In the genomic region with DNA sequence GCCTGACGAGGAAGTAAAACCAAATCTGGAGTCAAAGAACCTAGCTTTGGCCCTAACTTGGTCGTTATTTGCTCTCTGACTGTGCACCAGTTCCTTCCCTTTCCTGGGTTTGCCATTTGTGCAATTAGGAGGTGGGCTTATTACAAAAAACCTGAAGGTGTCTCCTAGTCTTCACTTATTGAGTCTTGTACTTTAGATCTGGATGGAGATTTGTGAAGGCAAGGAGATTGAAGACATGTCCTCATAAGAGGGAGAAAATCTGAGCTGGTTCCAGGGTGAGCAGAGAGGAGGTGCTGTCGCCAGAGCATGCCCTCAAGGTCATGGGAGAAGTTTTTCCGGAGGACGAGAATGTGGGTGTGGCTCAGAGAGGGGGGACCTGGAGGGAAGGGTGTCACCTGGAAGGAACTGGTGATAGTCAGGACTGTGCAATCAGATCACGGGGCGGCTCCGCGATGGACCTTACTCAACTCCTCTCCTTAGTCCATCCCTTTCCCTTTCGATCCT, we compare ENCODE assay signal across 8 cellular contexts. TPM values are rescaled to one million over a fixed set of nuclear protein-coding genes. Genes with fewer than 3 reads are reported as not detected.
A peak's percentile ranks its signal among the peaks of the same experiment; 100 is the strongest.
DNase-seq lines count a peak whose midpoint lies in the region; ATAC-seq, FAIRE-seq and TF ChIP-seq lines count a peak whose summit lies in the region.

No MANE protein-coding gene starts in this region.

- WGBS in tibial nerve, 2 donors, result 17 to 18% methylated on average over 10 of the region's 10 CpGs

- no peaks in the 10 kb centered on the region for H3K36me3 Mint-ChIP-seq in activated T-cell treated with anti-CD3 and anti-CD28 coated beads, Interleukin-2, amount 50 U/mL, for 24 hours (ENCODE audit: low read depth)
- no peaks in the 10 kb centered on the region for H3K36me3 Mint-ChIP-seq in activated CD8-positive, alpha-beta T cell treated with anti-CD3 and anti-CD28 coated beads for 36 hours (ENCODE audit: low read depth)

- peaks cover 61% of the 10 kb centered on the region for H3K4me1 Mint-ChIP-seq in activated T-cell treated with anti-CD3 and anti-CD28 coated beads, Interleukin-2, amount 50 U/mL, for 24 hours (ENCODE audit: low read depth)
- H3K4me1 Mint-ChIP-seq in activated CD8-positive, alpha-beta T cell treated with anti-CD3 and anti-CD28 coated beads for 36 hours (ENCODE audit: low read depth), result peaks cover 53% of the 10 kb centered on the region

- H3K27ac ChIP-seq in kidney (ENCODE audit: low read depth in 2 of 2, low read length in 2 of 2), result peak overlapping the region; percentile 88 to 93
- H3K27ac ChIP-seq in tibial nerve, result peak overlapping the region; percentile 67 to 93 (median 82)

- no peaks in the 10 kb centered on the region for H3K27me3 ChIP-seq in tibial nerve

- H3K9ac ChIP-seq in kidney (ENCODE audit: low read length in 2 of 2), result peak overlapping the region; percentile 61 to 68

- intact Hi-C loops in activated CD8-positive, alpha-beta T cell treated with anti-CD3 and anti-CD28 coated beads for 36 hours (cut with micrococcal nuclease), result loop anchor here (2.0 kb wide), 1 partner anchor 85 kb away; no protein-coding TSS in a partner anchor
- intact Hi-C loops in kidney (cut with DNase I), result no loop called here

- H3K4me1 ChIP-seq in kidney (ENCODE audit: control insufficient read depth in 1 of 2, insufficient read depth in 1 of 2, low read depth in 1 of 2, low read length in 2 of 2) (peaks cover 13 to 31% of the 10 kb centered on the region in 2 donors), tibial nerve (peaks cover 0 to 66% (median 10%) of the 10 kb centered on the region in 4 donors)

- H3K4me3 ChIP-seq in kidney (ENCODE audit: low read length in 2 of 2) (peak overlapping the region; percentile 51 to 75), tibial nerve (peak overlapping the region; percentile 53 to 97 (median 86))

- ATAC-seq in activated CD8-positive, alpha-beta T cell treated with anti-CD3 and anti-CD28 coated beads for 36 hours, result no peak
- no peak for ATAC-seq in GM18868 (IDR thresholded peaks at IDR 0.05; ENCODE audit: unreplicated experiment)

- peak in 1 of 2 donors; percentile 4 for TF ChIP-seq POLR2A in tibial nerve (IDR thresholded peaks at IDR 0.05)

- H3K27ac Mint-ChIP-seq in activated T-cell treated with anti-CD3 and anti-CD28 coated beads, Interleukin-2, amount 50 U/mL, for 24 hours, result peak overlapping the region; percentile 80
- H3K27ac Mint-ChIP-seq in activated CD8-positive, alpha-beta T cell treated with anti-CD3 and anti-CD28 coated beads for 36 hours, result peak overlapping the region; percentile 73

- POLR2A ChIA-PET in activated CD8-positive, alpha-beta T cell treated with anti-CD3 and anti-CD28 coated beads for 36 hours (lab: Charles Lee), result interaction anchor here (0.6 to 3.2 kb wide), 5 partner anchors 15 to 333 kb away, joined by 3 to 12 read pairs (median 4); a partner anchor contains a TSS

- FAIRE-seq in kidney (lab: Jason Lieb, UNC), result no peak

- no peak for DNase-seq in activated T-cell treated with anti-CD3 and anti-CD28 coated beads, Interleukin-2, amount 50 U/mL, for 24 hours
- no peak for DNase-seq in activated T-cell treated with anti-CD3 and anti-CD28 coated beads, Interleukin-2, amount 50 U/mL, for 48 hours
- DNase-seq in activated CD8-positive, alpha-beta T cell treated with anti-CD3 and anti-CD28 coated beads for 36 hours, result no peak
- no peak for DNase-seq in kidney
- no peak for DNase-seq in tibial nerve (ENCODE audit: low spot score in 2 of 2)
- no peak for DNase-seq in NCI-H1436 (lab: John Stamatoyannopoulos, UW)
- DNase-seq in DMS53 treated with DMSO at 0.1 percent for 48 hours (lab: John Stamatoyannopoulos, UW; ENCODE audit: unreplicated experiment), result no peak

- CTCF ChIA-PET in activated CD8-positive, alpha-beta T cell treated with anti-CD3 and anti-CD28 coated beads for 36 hours (lab: Charles Lee), result interaction anchor here (1.0 to 6.4 kb wide), 15 partner anchors 8 to 220 kb away, joined by 3 to 94 read pairs (median 3); a partner anchor contains a TSS

- H3K27me3 Mint-ChIP-seq in activated T-cell treated with anti-CD3 and anti-CD28 coated beads, Interleukin-2, amount 50 U/mL, for 24 hours, result no peaks in the 10 kb centered on the region
- H3K27me3 Mint-ChIP-seq in activated CD8-positive, alpha-beta T cell treated with anti-CD3 and anti-CD28 coated beads for 36 hours, result no peaks in the 10 kb centered on the region

- H3K36me3 ChIP-seq in kidney (ENCODE audit: control insufficient read depth in 1 of 2, insufficient read depth in 2 of 2, low read length in 2 of 2) (no peaks in the 10 kb centered on the region), tibial nerve (no peaks in the 10 kb centered on the region)

- H3K9me3 ChIP-seq in kidney (ENCODE audit: control insufficient read depth in 1 of 2, low read length in 2 of 2), result no peaks in the 10 kb centered on the region
- H3K9me3 ChIP-seq in tibial nerve, result no peaks in the 10 kb centered on the region

- no peak for TF ChIP-seq CTCF in activated CD8-positive, alpha-beta T cell treated with anti-CD3 and anti-CD28 coated beads for 36 hours (IDR thresholded peaks at IDR 0.05)
- TF ChIP-seq CTCF in kidney (IDR thresholded peaks at IDR 0.05; ENCODE audit: borderline replicate concordance, extremely low read depth, insufficient read depth) (peak; percentile 14), tibial nerve (IDR thresholded peaks at IDR 0.05) (peak in 4 of 5 experiments; percentile 8 to 28 (median 18))

- H3K9me3 Mint-ChIP-seq in activated T-cell treated with anti-CD3 and anti-CD28 coated beads, Interleukin-2, amount 50 U/mL, for 24 hours, result no peaks in the 10 kb centered on the region
- no peaks in the 10 kb centered on the region for H3K9me3 Mint-ChIP-seq in activated CD8-positive, alpha-beta T cell treated with anti-CD3 and anti-CD28 coated beads for 36 hours

- peak overlapping the region; percentile 83 for H3K4me3 Mint-ChIP-seq in activated T-cell treated with anti-CD3 and anti-CD28 coated beads, Interleukin-2, amount 50 U/mL, for 24 hours
- peak overlapping the region; percentile 68 for H3K4me3 Mint-ChIP-seq in activated CD8-positive, alpha-beta T cell treated with anti-CD3 and anti-CD28 coated beads for 36 hours

- peak in 1 of 2 donors; percentile 11 for TF ChIP-seq EP300 in tibial nerve (IDR thresholded peaks at IDR 0.05)

RNA-seq across cellular contexts. Expression of a gene that starts 0.7 kb away (rescaled TPM):
- total RNA-seq in activated CD8-positive, alpha-beta T cell treated with anti-CD3 and anti-CD28 coated beads for 36 hours, result 10 to 100 TPM; 14.2 to 14.3 TPM
- total RNA-seq in kidney (53.1 TPM), tibial nerve (100 to 1,000 TPM in 2 of 4 donors, 10 to 100 TPM in 2; 68.4 to 112 (median 94.3) TPM)
- 98.9 TPM for polyA plus RNA-seq in kidney (ENCODE audit: insufficient read depth, low read depth, low replicate concordance)

RNA-seq across cellular contexts. Expression of a gene that starts 3.1 kb away (rescaled TPM):
- total RNA-seq in activated CD8-positive, alpha-beta T cell treated with anti-CD3 and anti-CD28 coated beads for 36 hours, result 10 to 100 TPM; 13.2 to 14.2 TPM
- total RNA-seq in kidney, result 27.0 TPM
- polyA plus RNA-seq in kidney (ENCODE audit: insufficient read depth, low read depth, low replicate concordance), result 24.3 TPM
- total RNA-seq in tibial nerve, result 10 to 100 TPM; 19.6 to 41.7 (median 28.4) TPM

RNA-seq across cellular contexts. Expression of a gene that starts 50.3 kb away (rescaled TPM):
- total RNA-seq in activated CD8-positive, alpha-beta T cell treated with anti-CD3 and anti-CD28 coated beads for 36 hours, result 10 to 100 TPM; 15.7 to 17.2 TPM
- total RNA-seq in kidney, result 28.1 TPM
- 30.8 TPM for polyA plus RNA-seq in kidney (ENCODE audit: insufficient read depth, low read depth, low replicate concordance)
- 10 to 100 TPM; 16.9 to 26.1 (median 24.0) TPM for total RNA-seq in tibial nerve
